17 cellular contexts compared by ENCODE assay signal in the genomic region with DNA sequence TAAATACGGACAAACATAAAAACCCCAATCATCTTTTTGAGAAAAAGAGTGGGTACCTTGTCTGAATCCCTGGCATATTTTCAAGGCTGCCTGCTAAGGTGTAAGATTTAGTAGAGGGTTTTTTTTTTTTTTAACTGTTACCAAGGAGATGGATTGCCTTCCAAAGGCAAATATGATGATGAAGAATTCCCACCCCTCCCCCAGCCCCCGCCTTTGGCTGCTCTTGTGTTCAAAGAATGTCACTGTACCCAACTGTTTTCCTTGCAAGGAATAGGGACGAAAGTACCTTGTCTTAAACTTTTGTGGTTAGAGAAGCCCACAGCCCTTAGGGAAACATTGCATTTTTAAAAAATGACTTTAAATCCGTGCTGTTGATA. TPM values are rescaled to one million over a fixed set of nuclear protein-coding genes. Genes with fewer than 3 reads are reported as not detected.
DNase-seq lines count a peak whose midpoint lies in the region; ATAC-seq and TF ChIP-seq lines count a peak whose summit lies in the region.
"Had no signal": no experiment of that assay in that cellular context is flagged by ENCODE, and none has a peak within 500 bp of the region (broad histone marks: within the 10 kb centered on the region; RNA-seq: fewer than 3 reads in every experiment).

No MANE protein-coding gene starts in this region.

- WGBS in right cardiac atrium = 85% methylated on average over 4 of the region's 4 CpGs
- WGBS in heart right ventricle, 2 donors = 90 to 91% methylated on average over 4 of the region's 4 CpGs
- WGBS in thymus = 37% methylated on average over 4 of the region's 4 CpGs

- intact Hi-C loops in right cardiac atrium (cut with DNase I) = no loop called here
- intact Hi-C loops in heart right ventricle (cut with DNase I) = no loop called here
- intact Hi-C loops in Panc1 (cut with micrococcal nuclease; ENCODE audit: unreplicated experiment) = no loop called here
- intact Hi-C loops in dendritic cell treated with granulocyte-macrophage colony-stimulating factor and Interleukin-4, amounts not matched to agents 40 ng/mL and 50 ng/mL, for 4 days (cut with micrococcal nuclease) = no loop called here

- H3K27me3 Mint-ChIP-seq in dendritic cell treated with granulocyte-macrophage colony-stimulating factor and Interleukin-4, amounts not matched to agents 40 ng/mL and 50 ng/mL, for 4 days = no peaks in the 10 kb centered on the region

- peaks cover 5% of the 10 kb centered on the region for H3K36me3 Mint-ChIP-seq in dendritic cell treated with granulocyte-macrophage colony-stimulating factor and Interleukin-4, amounts not matched to agents 40 ng/mL and 50 ng/mL, for 4 days (ENCODE audit: low read depth)

- ATAC-seq in right cardiac atrium = no peak
- ATAC-seq in heart right ventricle = no peak
- no peak for ATAC-seq in Panc1
- ATAC-seq in GM18873 (IDR thresholded peaks at IDR 0.05; ENCODE audit: low FRiP score, unreplicated experiment) = no peak
- ATAC-seq: foreskin keratinocyte, K562, left ventricle myocardium superior had no signal

- H3K36me3 ChIP-seq in heart right ventricle (no peaks in the 10 kb centered on the region), Panc1 (ENCODE audit: control insufficient read depth, insufficient read depth, low read length) (no peaks in the 10 kb centered on the region), thymus (ENCODE audit: control insufficient read depth, insufficient read depth) (no peaks in the 10 kb centered on the region)
- H3K36me3 ChIP-seq: adrenal gland, SJSA1 had no signal

- no TSS peak for BruUV-seq in Panc1 (replicated peaks; lab: Mats Ljungman, UMichigan)

- peaks cover 87% of the 10 kb centered on the region for H3K4me1 Mint-ChIP-seq in dendritic cell treated with granulocyte-macrophage colony-stimulating factor and Interleukin-4, amounts not matched to agents 40 ng/mL and 50 ng/mL, for 4 days (ENCODE audit: low read depth)

- CTCF ChIA-PET in Panc1 (lab: Charles Lee) = no interaction called here

- H3K4me3 Mint-ChIP-seq in dendritic cell treated with granulocyte-macrophage colony-stimulating factor and Interleukin-4, amounts not matched to agents 40 ng/mL and 50 ng/mL, for 4 days = no peak overlapping the region
- H3K4me3 Mint-ChIP-seq: nephron had no signal

- POLR2A ChIA-PET in Panc1 (lab: Charles Lee) = interaction anchor here (0.5 kb wide), 1 partner anchor 10 kb away, joined by 5 read pairs; no protein-coding TSS in a partner anchor

- no peaks in the 10 kb centered on the region for H3K27me3 ChIP-seq in right cardiac atrium (ENCODE audit: control insufficient read depth, insufficient read depth)
- no peaks in the 10 kb centered on the region for H3K27me3 ChIP-seq in heart right ventricle
- H3K27me3 ChIP-seq in Panc1 (ENCODE audit: control insufficient read depth, insufficient read depth, low read length) = no peaks in the 10 kb centered on the region
- H3K27me3 ChIP-seq in thymus (ENCODE audit: control insufficient read depth, insufficient read depth) = no peaks in the 10 kb centered on the region
- H3K27me3 ChIP-seq: adrenal gland, foreskin keratinocyte, SJSA1 had no signal

- peaks cover 14% of the 10 kb centered on the region for H3K4me1 ChIP-seq in right cardiac atrium (ENCODE audit: control insufficient read depth, insufficient read depth, low read length)
- H3K4me1 ChIP-seq in heart right ventricle = peaks cover 0 to 97% (median 64%) of the 10 kb centered on the region in 9 donors
- H3K4me1 ChIP-seq in Panc1 (ENCODE audit: control insufficient read depth, insufficient read depth, low read length) = peaks cover 59% of the 10 kb centered on the region
- H3K4me1 ChIP-seq in thymus (ENCODE audit: control insufficient read depth, insufficient read depth, low read length) = peaks cover 56% of the 10 kb centered on the region
- H3K4me1 ChIP-seq: foreskin keratinocyte had no signal

- no peaks in the 10 kb centered on the region for H3K9me3 Mint-ChIP-seq in dendritic cell treated with granulocyte-macrophage colony-stimulating factor and Interleukin-4, amounts not matched to agents 40 ng/mL and 50 ng/mL, for 4 days
- H3K9me3 Mint-ChIP-seq: nephron had no signal

- in situ Hi-C loops in Panc1 (cut with HindIII; ENCODE audit: low pct_unique_long_range_greater_than_20kb, low sequenced_read_pairs) = no loop called here

- DNase-seq in right cardiac atrium (no peak), heart right ventricle (no peak), Panc1 (ENCODE audit: low read depth, low spot score) (no peak), medulla oblongata (ENCODE audit: extremely low spot score) (no peak), NCI-H2081 (lab: John Stamatoyannopoulos, UW) (no peak)
- DNase-seq: adrenal gland, DMS79, foreskin keratinocyte, left ventricle myocardium superior, NCI-H1105, NCI-H345 had no signal

- H3K27ac Mint-ChIP-seq in dendritic cell treated with granulocyte-macrophage colony-stimulating factor and Interleukin-4, amounts not matched to agents 40 ng/mL and 50 ng/mL, for 4 days = peak overlapping the region; percentile 87
- H3K27ac Mint-ChIP-seq: nephron had no signal

- TF ChIP-seq CTCF in heart right ventricle (IDR thresholded peaks at IDR 0.05) (no peak), Panc1 (IDR thresholded peaks at IDR 0.05) (no peak)

- H3K4me3 ChIP-seq in right cardiac atrium (ENCODE audit: low read length) = no peak overlapping the region
- no peak overlapping the region for H3K4me3 ChIP-seq in heart right ventricle
- H3K4me3 ChIP-seq in Panc1 (ENCODE audit: low read depth in 2 of 2, low read length in 2 of 2) = no peak overlapping the region
- H3K4me3 ChIP-seq in thymus (ENCODE audit: low read length) = no peak overlapping the region
- H3K4me3 ChIP-seq: adrenal gland, K562, SJSA1 had no signal

- no peaks in the 10 kb centered on the region for H3K9me3 ChIP-seq in right cardiac atrium (ENCODE audit: control insufficient read depth, low read length)
- H3K9me3 ChIP-seq in heart right ventricle = no peaks in the 10 kb centered on the region
- no peaks in the 10 kb centered on the region for H3K9me3 ChIP-seq in Panc1 (ENCODE audit: control insufficient read depth, insufficient read depth, low read depth, low read length)
- no peaks in the 10 kb centered on the region for H3K9me3 ChIP-seq in thymus (ENCODE audit: control insufficient read depth)
- H3K9me3 ChIP-seq: adrenal gland, SJSA1 had no signal

- H3K27ac ChIP-seq in right cardiac atrium (ENCODE audit: low read length) (peak overlapping the region; percentile 20), heart right ventricle (peak overlapping the region in 4 of 10 donors; percentile 79 to 91 (median 84)), Panc1 (ENCODE audit: low read length) (peak overlapping the region; percentile 19), thymus (ENCODE audit: low read depth) (peak overlapping the region; percentile 94)
- H3K27ac ChIP-seq: adrenal gland, foreskin keratinocyte, SJSA1 had no signal

RNA-seq across cellular contexts. Expression of a gene that starts 31.3 kb away (rescaled TPM):
- 10 to 100 TPM; 44.4 to 56.9 (median 47.8) TPM for total RNA-seq in right cardiac atrium
- polyA plus RNA-seq in right cardiac atrium = 13.2 TPM
- total RNA-seq in heart right ventricle = 10 to 100 TPM; 31.7 to 45.8 (median 39.1) TPM
- 10 to 100 TPM in 1 of 2 donors, 1 to 10 TPM in 1; 7.5 to 17.8 TPM for polyA plus RNA-seq in heart right ventricle
- total RNA-seq in Panc1 (2021; ENCODE audit: unreplicated experiment) = 65.5 TPM
- 24.0 TPM for polyA plus RNA-seq in Panc1 (2012; ENCODE audit: insufficient read length)
- 15.1 TPM for polyA plus RNA-seq in thymus
